In genomic region chr9:87479801-87480201, GRCh38 we compare ENCODE assay signal across 8 cellular contexts. TPM values are rescaled to one million over a fixed set of nuclear protein-coding genes. Genes with fewer than 3 reads are reported as not detected.
DNase-seq lines count a peak whose midpoint lies in the region; ATAC-seq and TF ChIP-seq lines count a peak whose summit lies in the region.

No MANE protein-coding gene starts in this region.

- H3K9me3 Mint-ChIP-seq in activated T-cell treated with anti-CD3 and anti-CD28 coated beads, Interleukin-2, amount 50 U/mL, for 72 hours, result no peaks in the 10 kb centered on the region
- H3K9me3 Mint-ChIP-seq in activated T-cell treated with anti-CD3 and anti-CD28 coated beads, Interleukin-2, amount 50 U/mL, for 4 hours, result no peaks in the 10 kb centered on the region

- no peaks in the 10 kb centered on the region for H3K36me3 Mint-ChIP-seq in activated T-cell treated with anti-CD3 and anti-CD28 coated beads, Interleukin-2, amount 50 U/mL, for 72 hours (ENCODE audit: insufficient read depth in 2 of 2)
- H3K36me3 Mint-ChIP-seq in activated T-cell treated with anti-CD3 and anti-CD28 coated beads, Interleukin-2, amount 50 U/mL, for 4 hours (ENCODE audit: insufficient read depth), result no peaks in the 10 kb centered on the region

- H3K9me3 ChIP-seq in mucosa of descending colon, result no peaks in the 10 kb centered on the region

- H3K36me3 ChIP-seq in mucosa of descending colon (ENCODE audit: low read depth), result no peaks in the 10 kb centered on the region

- no peak for TF ChIP-seq CTCF in mucosa of descending colon (IDR thresholded peaks at IDR 0.05)
- no peak for TF ChIP-seq CTCF in omental fat pad (IDR thresholded peaks at IDR 0.05)

- H3K4me1 ChIP-seq in mucosa of descending colon (ENCODE audit: low read depth), result no peaks in the 10 kb centered on the region

- intact Hi-C loops in mucosa of descending colon (cut with DNase I, micrococcal nuclease), result no loop called here

- H3K4me1 Mint-ChIP-seq in activated T-cell treated with anti-CD3 and anti-CD28 coated beads, Interleukin-2, amount 50 U/mL, for 72 hours (ENCODE audit: low read depth), result peaks cover 12% of the 10 kb centered on the region
- H3K4me1 Mint-ChIP-seq in activated T-cell treated with anti-CD3 and anti-CD28 coated beads, Interleukin-2, amount 50 U/mL, for 4 hours (ENCODE audit: low read depth), result no peaks in the 10 kb centered on the region

- no peak overlapping the region for H3K4me3 Mint-ChIP-seq in activated T-cell treated with anti-CD3 and anti-CD28 coated beads, Interleukin-2, amount 50 U/mL, for 72 hours
- H3K4me3 Mint-ChIP-seq in activated T-cell treated with anti-CD3 and anti-CD28 coated beads, Interleukin-2, amount 50 U/mL, for 4 hours, result no peak overlapping the region

- ATAC-seq in activated T-cell treated with anti-CD3 and anti-CD28 coated beads, Interleukin-2, amount 50 U/mL, for 72 hours (replicated peaks in 1 of 2), result peak; percentile 28 to 29
- no peak for ATAC-seq in activated T-cell treated with anti-CD3 and anti-CD28 coated beads, Interleukin-2, amount 50 U/mL, for 4 hours
- ATAC-seq in HG02938 (IDR thresholded peaks at IDR 0.05; ENCODE audit: unreplicated experiment) (peak; percentile 95), mucosa of descending colon (peak; percentile 39), omental fat pad (ENCODE audit: low FRiP score) (no peak)

- H3K27ac Mint-ChIP-seq in activated T-cell treated with anti-CD3 and anti-CD28 coated beads, Interleukin-2, amount 50 U/mL, for 72 hours, result no peak overlapping the region

- no peak overlapping the region for H3K4me3 ChIP-seq in mucosa of descending colon

- no peak for DNase-seq in activated T-cell treated with anti-CD3 and anti-CD28 coated beads, Interleukin-2, amount 50 U/mL, for 72 hours
- no peak for DNase-seq in activated T-cell treated with anti-CD3 and anti-CD28 coated beads, Interleukin-2, amount 50 U/mL, for 4 hours
- DNase-seq in OCI-M1 (lab: John Stamatoyannopoulos, UW) (peak; percentile 97), mucosa of descending colon (peak in 2 of 3 donors; percentile 28 to 36), SW480 (ENCODE audit: low spot score) (no peak), omental fat pad (ENCODE audit: low spot score) (no peak)
- DNase-seq in activated CD8-positive, alpha-beta memory T cell treated with anti-CD3 and anti-CD28 coated beads, Interleukin-2, amount 50 U/mL, for 48 hours, result no peak

- H3K27me3 Mint-ChIP-seq in activated T-cell treated with anti-CD3 and anti-CD28 coated beads, Interleukin-2, amount 50 U/mL, for 72 hours (ENCODE audit: low read depth), result peaks cover 12% of the 10 kb centered on the region
- no peaks in the 10 kb centered on the region for H3K27me3 Mint-ChIP-seq in activated T-cell treated with anti-CD3 and anti-CD28 coated beads, Interleukin-2, amount 50 U/mL, for 4 hours (ENCODE audit: low read depth)

RNA-seq across cellular contexts. Expression of gene DAPK1, which starts 17.9 kb away (rescaled TPM):
- 10 to 100 TPM; 28.9 to 37.8 TPM for total RNA-seq in activated T-cell treated with anti-CD3 and anti-CD28 coated beads, Interleukin-2, amount 50 U/mL, for 72 hours
- total RNA-seq in activated T-cell treated with anti-CD3 and anti-CD28 coated beads, Interleukin-2, amount 50 U/mL, for 4 hours, result 1 to 10 TPM; 2.7 to 4.2 (median 4.0) TPM
- total RNA-seq in mucosa of descending colon (10 to 100 TPM; 22.2 to 98.7 (median 25.9) TPM), omental fat pad (100 to 1,000 TPM in 2 of 4 donors, 10 to 100 TPM in 2; 56.1 to 214 (median 88.1) TPM)

Comparison
In these comparisons a context has a peak if more than half of its experiments do, and no peak if none do; other contexts are left out.
1. ATAC-seq: peak in activated T-cell treated with anti-CD3 and anti-CD28 coated beads, Interleukin-2, amount 50 U/mL, for 72 hours (2 of 2), HG02938 (single experiment) and mucosa of descending colon (single experiment); none in activated T-cell treated with anti-CD3 and anti-CD28 coated beads, Interleukin-2, amount 50 U/mL, for 4 hours (0 of 2) and omental fat pad (single experiment).
2. RNA of gene DAPK1, which starts 17.9 kb away (total RNA-seq): 56.1 to 214 TPM in omental fat pad, 28.9 to 37.8 TPM in activated T-cell treated with anti-CD3 and anti-CD28 coated beads, Interleukin-2, amount 50 U/mL, for 72 hours and 22.2 to 98.7 TPM in mucosa of descending colon; 2.7 to 4.2 TPM in activated T-cell treated with anti-CD3 and anti-CD28 coated beads, Interleukin-2, amount 50 U/mL, for 4 hours; every median in the first group is over 4 times any median in the second.
3. DNase-seq: peak in OCI-M1 (single experiment) and mucosa of descending colon (2 of 3); none in activated T-cell treated with anti-CD3 and anti-CD28 coated beads, Interleukin-2, amount 50 U/mL, for 72 hours (0 of 2), activated T-cell treated with anti-CD3 and anti-CD28 coated beads, Interleukin-2, amount 50 U/mL, for 4 hours (single experiment), SW480 (single experiment), activated CD8-positive, alpha-beta memory T cell treated with anti-CD3 and anti-CD28 coated beads, Interleukin-2, amount 50 U/mL, for 48 hours (single experiment) and omental fat pad (single experiment).